In genomic region chr20:17859002-17859615, GRCh38 we compare ENCODE assay signal across 1 cellular context.
TF ChIP-seq lines count a peak whose summit lies in the region.

No MANE protein-coding gene starts in this region.

TF ChIP-seq in HepG2, 621 proteins besides CTCF, POLR2A, EP300 and RAD21 (continued from another document and continues in another):
- TF ChIP-seq BCLAF1 (IDR thresholded peaks at IDR 0.05) (no peak), ZNF484 (CRISPR knock-in tag; IDR thresholded peaks at IDR 0.05; ENCODE audit: borderline replicate concordance, low read depth) (0 out of 2 replicates have a peak, but pooled peaks have one; percentile 80), ZSCAN25 (CRISPR knock-in tag; IDR thresholded peaks at IDR 0.05) (peak; percentile 94), ESRRA (CRISPR knock-in tag; IDR thresholded peaks at IDR 0.05; ENCODE audit: low read depth) (peak; percentile 99), PHF21A (CRISPR knock-in tag; IDR thresholded peaks at IDR 0.05) (peak; percentile 99), ZNF614 (CRISPR knock-in tag; IDR thresholded peaks at IDR 0.05; ENCODE audit: borderline replicate concordance) (peak; percentile 98), ARID4A (CRISPR knock-in tag; IDR thresholded peaks at IDR 0.05; ENCODE audit: borderline replicate concordance) (peak; percentile 96), EHMT2 (IDR thresholded peaks at IDR 0.05; ENCODE audit: borderline replicate concordance, low read depth, low read length) (no peak; the same call in 1 of the 2 replicates), MEIS2 (CRISPR knock-in tag; IDR thresholded peaks at IDR 0.05) (peak; percentile 99), MTF2 (CRISPR knock-in tag; IDR thresholded peaks at IDR 0.05; ENCODE audit: borderline replicate concordance) (no peak; the same call in 1 of the 2 replicates), ZNF766 (CRISPR knock-in tag; IDR thresholded peaks at IDR 0.05; ENCODE audit: borderline replicate concordance) (no peak), ZNF17 (CRISPR knock-in tag; IDR thresholded peaks at IDR 0.05) (no peak), ZNF639 (CRISPR knock-in tag; conservative IDR thresholded peaks at IDR 0.05) (peak; percentile 94), ZNF709 (CRISPR knock-in tag; IDR thresholded peaks at IDR 0.05) (no peak; the same call in 1 of the 2 replicates), PATZ1 (CRISPR knock-in tag; IDR thresholded peaks at IDR 0.05) (peak; percentile 100), BORCS8-MEF2B (CRISPR knock-in tag; IDR thresholded peaks at IDR 0.05) (peak; percentile 96), MED8 (CRISPR knock-in tag; IDR thresholded peaks at IDR 0.05; ENCODE audit: insufficient replicate concordance) (peak; percentile 100), ZSCAN20 (CRISPR knock-in tag; IDR thresholded peaks at IDR 0.05; ENCODE audit: borderline replicate concordance) (peak; percentile 91), SMARCE1 (IDR thresholded peaks at IDR 0.05; ENCODE audit: borderline replicate concordance) (no peak; the same call in 1 of the 2 replicates), PAXIP1 (CRISPR knock-in tag; conservative IDR thresholded peaks at IDR 0.05) (peak; percentile 100), ZNF496 (CRISPR knock-in tag; IDR thresholded peaks at IDR 0.05; ENCODE audit: insufficient replicate concordance) (no peak), CERS6 (CRISPR knock-in tag; IDR thresholded peaks at IDR 0.05) (no peak), KMT2A (CRISPR knock-in tag; IDR thresholded peaks at IDR 0.05) (peak; percentile 75; the same call in 1 of the 2 replicates), ZNF879 (CRISPR knock-in tag; IDR thresholded peaks at IDR 0.05) (no peak), SMAD1 (CRISPR knock-in tag; IDR thresholded peaks at IDR 0.05; ENCODE audit: borderline replicate concordance, low read depth) (peak; percentile 95; the same call in 1 of the 2 replicates), ZFP36 (IDR thresholded peaks at IDR 0.05; ENCODE audit: borderline replicate concordance, low read depth, low read length, partially characterized antibody) (no peak), ZNF619 (CRISPR knock-in tag; IDR thresholded peaks at IDR 0.05) (no peak; the same call in 1 of the 2 replicates), NFYB (CRISPR knock-in tag; IDR thresholded peaks at IDR 0.05) (peak; percentile 52), CENPX (CRISPR knock-in tag; IDR thresholded peaks at IDR 0.05) (no peak), ZGPAT (CRISPR knock-in tag; IDR thresholded peaks at IDR 0.05) (peak; percentile 100), MAFF (IDR thresholded peaks at IDR 0.05; ENCODE audit: low read depth, low read length) (peak; percentile 30; the same call in 1 of the 2 replicates), ZNF770 (CRISPR knock-in tag; IDR thresholded peaks at IDR 0.05) (peak; percentile 84)
